ENCODE assay signal across 8 cellular contexts in the genomic region with DNA sequence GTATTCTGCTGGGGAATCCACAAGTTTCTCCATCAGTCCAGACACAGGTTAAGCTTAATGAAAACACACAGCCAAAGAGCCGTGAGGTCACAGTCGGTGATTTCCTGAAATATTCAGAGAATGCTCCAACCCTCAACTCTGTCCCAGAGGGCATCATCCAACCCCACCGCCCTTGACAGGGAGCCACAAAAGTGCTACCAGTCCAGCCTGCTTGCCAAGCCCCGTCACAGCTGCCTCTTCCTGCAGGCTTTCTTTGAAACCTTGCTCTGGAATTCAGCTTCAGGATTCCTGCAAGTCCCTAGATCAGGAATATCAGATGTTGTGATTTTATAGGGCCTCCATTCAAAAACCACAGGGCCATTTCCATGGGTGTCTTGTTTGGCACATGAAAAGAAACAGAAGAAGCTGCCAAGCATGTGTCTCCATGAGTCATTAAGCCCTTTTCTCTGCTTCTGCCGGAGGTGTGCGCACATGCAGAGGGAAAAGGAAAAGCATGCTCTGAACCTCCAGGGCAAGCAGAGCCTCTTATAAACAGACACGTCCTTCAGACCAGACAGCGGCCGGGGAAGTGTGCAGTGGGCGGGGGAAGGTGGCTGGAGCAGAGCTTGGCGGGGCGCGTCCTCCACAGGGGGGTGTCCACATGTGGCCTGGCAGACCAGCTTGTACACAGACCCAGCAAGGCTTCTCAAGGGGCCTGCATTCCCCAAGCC.
DNase-seq lines count a peak whose midpoint lies in the region; ATAC-seq and TF ChIP-seq lines count a peak whose summit lies in the region.

No MANE protein-coding gene starts in this region.

- no peaks in the 10 kb centered on the region; the same call in 1 of the 2 replicates for H3K27me3 Mint-ChIP-seq in WTC11 (ENCODE audit: low read depth)

- H3K27ac Mint-ChIP-seq in WTC11 = no peak overlapping the region

- ATAC-seq in WTC11 (peak; percentile 75), GM19023 (IDR thresholded peaks at IDR 0.05; ENCODE audit: unreplicated experiment) (no peak)

- no peaks in the 10 kb centered on the region for H3K36me3 Mint-ChIP-seq in WTC11

- WGBS in sigmoid colon, 2 donors = 20 to 47% methylated on average over 13 of the region's 13 CpGs

- H3K4me1 ChIP-seq in sigmoid colon = peaks cover 0 to 24% (median 22%) of the 10 kb centered on the region in 4 donors

- POLR2A ChIA-PET in WTC11 (lab: Charles Lee) = no interaction called here

- peak in 1 of 4 donors; percentile 20 for TF ChIP-seq EP300 in sigmoid colon (IDR thresholded peaks at IDR 0.05)

- H3K9me3 Mint-ChIP-seq in WTC11 = peaks cover 21% of the 10 kb centered on the region

- H3K4me3 ChIP-seq in sigmoid colon = no peak overlapping the region

- H3K27me3 ChIP-seq in sigmoid colon = no peaks in the 10 kb centered on the region

- TF ChIP-seq CTCF in WTC11 (IDR thresholded peaks at IDR 0.05) = no peak
- no peak for TF ChIP-seq CTCF in sigmoid colon (IDR thresholded peaks at IDR 0.05)

- H3K9me3 ChIP-seq in sigmoid colon = no peaks in the 10 kb centered on the region

- H3K36me3 ChIP-seq in sigmoid colon = no peaks in the 10 kb centered on the region

- no peak overlapping the region for H3K4me3 Mint-ChIP-seq in WTC11

- H3K27ac ChIP-seq in sigmoid colon = peak overlapping the region; percentile 64 to 79 (median 74)

- CTCF ChIA-PET in WTC11 (lab: Charles Lee) = interaction anchor here (2.0 kb wide), 1 partner anchor 10 kb away, joined by 12 read pairs; no protein-coding TSS in a partner anchor

- intact Hi-C loops in sigmoid colon (cut with DNase I) = loop anchor here (5.0 kb wide), 1 partner anchor 265 kb away; no protein-coding TSS in a partner anchor

- no peak for TF ChIP-seq POLR2A in sigmoid colon (IDR thresholded peaks at IDR 0.05)

- DNase-seq in activated CD4-positive, alpha-beta T cell treated with anti-CD3 and anti-CD28 coated beads for 4 hours = peak; percentile 24 to 27
- no peak for DNase-seq in activated CD4-positive, alpha-beta T cell treated with anti-CD3 and anti-CD28 coated beads, Interleukin-2, amount 50 U/mL, for 4 hours
- DNase-seq in WTC11 (ENCODE audit: low spot score) (no peak), fibroblast of the conjunctiva (ENCODE audit: low read depth) (peak; percentile 92), sigmoid colon (peak; percentile 88), SKM-1 treated with dmso at 0.1 percent for 144 hours (lab: John Stamatoyannopoulos, UW; ENCODE audit: unreplicated experiment) (no peak), MV-4-11 (lab: John Stamatoyannopoulos, UW) (no peak)

- peaks cover 5% of the 10 kb centered on the region; the same call in 1 of the 2 replicates for H3K4me1 Mint-ChIP-seq in WTC11

TF ChIP-seq in WTC11, 78 proteins besides CTCF, POLR2A, EP300 and RAD21:
- TF ChIP-seq, protein P1, sequence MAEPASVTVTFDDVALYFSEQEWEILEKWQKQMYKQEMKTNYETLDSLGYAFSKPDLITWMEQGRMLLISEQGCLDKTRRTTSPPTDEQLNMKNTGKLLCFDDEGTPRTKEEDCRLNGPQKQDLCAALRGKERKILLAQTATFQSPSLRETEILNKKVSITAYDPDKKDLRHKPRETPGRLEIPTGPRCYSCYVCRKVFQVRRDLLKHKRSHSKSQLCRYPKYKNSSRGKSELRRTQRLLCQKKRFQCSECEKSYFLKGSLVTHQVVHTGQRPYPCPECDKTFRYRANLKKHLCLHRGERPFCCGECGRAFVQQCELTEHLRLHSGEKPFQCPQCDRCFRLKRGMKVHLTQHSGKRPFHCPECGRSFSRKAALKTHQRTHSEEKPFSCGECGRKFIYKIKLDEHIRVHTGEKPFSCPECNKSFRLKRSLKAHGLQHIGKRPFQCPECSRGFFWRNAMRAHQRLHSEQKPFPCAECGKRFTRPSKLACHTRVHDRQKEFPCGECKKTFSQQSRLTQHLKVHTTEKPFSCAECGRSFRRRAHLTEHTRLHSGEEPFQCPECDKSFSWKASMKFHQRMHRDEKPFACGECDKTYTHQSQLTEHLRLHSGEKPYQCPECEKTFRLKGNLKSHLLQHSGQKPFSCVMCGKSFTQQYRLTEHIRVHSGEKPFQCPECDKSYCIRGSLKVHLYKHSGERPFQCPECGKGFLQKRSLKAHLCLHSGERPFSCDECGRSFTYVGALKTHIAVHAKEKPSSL (CRISPR knock-in tag; conservative IDR thresholded peaks at IDR 0.05) = no peak
- TF ChIP-seq EMX1 (CRISPR knock-in tag; IDR thresholded peaks at IDR 0.05) (no peak), GRHL2 (CRISPR knock-in tag; IDR thresholded peaks at IDR 0.05; ENCODE audit: insufficient replicate concordance, severe bottlenecking) (no peak), ZNF263 (CRISPR knock-in tag; IDR thresholded peaks at IDR 0.05; ENCODE audit: low read depth) (no peak), FOXJ3 (CRISPR knock-in tag; IDR thresholded peaks at IDR 0.05; ENCODE audit: borderline replicate concordance) (no peak), ZNF121 (CRISPR knock-in tag; IDR thresholded peaks at IDR 0.05) (no peak), CDX4 (CRISPR knock-in tag; IDR thresholded peaks at IDR 0.05; ENCODE audit: borderline replicate concordance) (no peak), SP1 (CRISPR knock-in tag; conservative IDR thresholded peaks at IDR 0.05) (no peak), NFYB (CRISPR knock-in tag; conservative IDR thresholded peaks at IDR 0.05; ENCODE audit: low read depth) (no peak), HMGXB4 (CRISPR knock-in tag; IDR thresholded peaks at IDR 0.05) (no peak), CREM (CRISPR knock-in tag; IDR thresholded peaks at IDR 0.05) (no peak), ZNF219 (CRISPR knock-in tag; IDR thresholded peaks at IDR 0.05; ENCODE audit: borderline replicate concordance) (no peak), ZNF317 (CRISPR knock-in tag; IDR thresholded peaks at IDR 0.05; ENCODE audit: borderline replicate concordance, low read depth) (no peak), TP53 (CRISPR knock-in tag; IDR thresholded peaks at IDR 0.05) (no peak), RELA (CRISPR knock-in tag; IDR thresholded peaks at IDR 0.05; ENCODE audit: borderline replicate concordance) (no peak), PRRX2 (CRISPR knock-in tag; IDR thresholded peaks at IDR 0.05) (no peak), GTF2I (CRISPR knock-in tag; conservative IDR thresholded peaks at IDR 0.05) (no peak)
- TF ChIP-seq, protein P2, sequence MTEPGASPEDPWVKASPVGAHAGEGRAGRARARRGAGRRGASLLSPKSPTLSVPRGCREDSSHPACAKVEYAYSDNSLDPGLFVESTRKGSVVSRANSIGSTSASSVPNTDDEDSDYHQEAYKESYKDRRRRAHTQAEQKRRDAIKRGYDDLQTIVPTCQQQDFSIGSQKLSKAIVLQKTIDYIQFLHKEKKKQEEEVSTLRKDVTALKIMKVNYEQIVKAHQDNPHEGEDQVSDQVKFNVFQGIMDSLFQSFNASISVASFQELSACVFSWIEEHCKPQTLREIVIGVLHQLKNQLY (CRISPR knock-in tag; IDR thresholded peaks at IDR 0.05) = no peak

Comparison
In these comparisons a context has a peak if more than half of its experiments do, and no peak if none do; other contexts are left out.
1. DNase-seq: peak in activated CD4-positive, alpha-beta T cell treated with anti-CD3 and anti-CD28 coated beads for 4 hours (2 of 2), fibroblast of the conjunctiva (single experiment) and sigmoid colon (single experiment); none in activated CD4-positive, alpha-beta T cell treated with anti-CD3 and anti-CD28 coated beads, Interleukin-2, amount 50 U/mL, for 4 hours (0 of 2), WTC11 (single experiment), SKM-1 treated with dmso at 0.1 percent for 144 hours (single experiment) and MV-4-11 (single experiment).